Comparison of ENCODE assay signal across 20 cellular contexts in genomic region chr20:44450938-44451450, GRCh38.
"Had no signal": no experiment of that assay in that cellular context is flagged by ENCODE, and none has a peak within 500 bp of the region (broad histone marks: within the 10 kb centered on the region; RNA-seq: fewer than 3 reads in every experiment).

No MANE protein-coding gene starts in this region.

- H3K4me1 ChIP-seq: gastroesophageal sphincter, left ventricle myocardium inferior, sigmoid colon, uterus had no signal

- FAIRE-seq: endometrium, keratinocyte had no signal

- H3K4me3 ChIP-seq: esophagus muscularis mucosa, gastroesophageal sphincter, left ventricle myocardium inferior, sigmoid colon, skin epidermis, uterus had no signal

- H3K9me3 ChIP-seq: esophagus muscularis mucosa, gastroesophageal sphincter, left ventricle myocardium inferior, neutrophil, sigmoid colon, uterus had no signal

- DNase-seq: effector memory CD4-positive, alpha-beta T cell; foreskin fibroblast; glutamatergic neuron; immature natural killer cell; left cardiac atrium; left ventricle myocardium inferior; naive thymus-derived CD4-positive, alpha-beta T cell; nephron progenitor cell; posterior cingulate gyrus; sigmoid colon; stimulated activated naive CD4-positive, alpha-beta T cell treated with Interleukin-2 at 50 U/mL for 16 hours; trophoblast cell; uterus had no signal

- H3K27me3 ChIP-seq: esophagus muscularis mucosa, neutrophil, uterus had no signal

- H3K36me3 ChIP-seq: esophagus muscularis mucosa, gastroesophageal sphincter, left ventricle myocardium inferior, neutrophil, sigmoid colon, uterus had no signal

- H3K27ac ChIP-seq: epithelial cell of prostate, esophagus muscularis mucosa, gastroesophageal sphincter, left ventricle myocardium inferior, neutrophil, sigmoid colon, skin epidermis, uterus had no signal

- ATAC-seq: gastroesophageal sphincter; left cardiac atrium; naive thymus-derived CD4-positive, alpha-beta T cell had no signal
